16 cellular contexts compared by ENCODE assay signal in genomic region chr11:96318850-96319249, GRCh38. TPM values are rescaled to one million over a fixed set of nuclear protein-coding genes. Genes with fewer than 3 reads are reported as not detected.
DNase-seq lines count a peak whose midpoint lies in the region; ATAC-seq, FAIRE-seq and TF ChIP-seq lines count a peak whose summit lies in the region.
"Had no signal": no experiment of that assay in that cellular context is flagged by ENCODE, and none has a peak within 500 bp of the region (broad histone marks: within the 10 kb centered on the region; RNA-seq: fewer than 3 reads in every experiment).

No MANE protein-coding gene starts in this region.

- peaks cover 76% of the 10 kb centered on the region for H3K79me2 ChIP-seq in GM12878 (ENCODE audit: control insufficient read depth, insufficient read depth, low read length)

- no peak for FAIRE-seq in GM12878 (lab: Jason Lieb, UNC)
- FAIRE-seq: A204.1, GM18507, GM19239 had no signal

- 96% methylated on average over 3 of the region's 3 CpGs for WGBS in GM12878 (ENCODE audit: insufficient coverage, insufficient replicate concordance, low lambda C conversion rate, missing lambda C conversion rate)
- 93% methylated on average over 3 of the region's 3 CpGs for WGBS in prostate gland

- TF ChIP-seq CTCF in GM12878 (IDR thresholded peaks at IDR 0.05 in 2 of 3, conservative IDR thresholded peaks at IDR 0.05 in 1 of 3; ENCODE audit: control insufficient read depth in 2 of 3, extremely low read depth in 1 of 3, insufficient read depth in 1 of 3, low read depth in 3 of 3, low read length in 3 of 3), result no peak
- TF ChIP-seq CTCF in prostate gland (IDR thresholded peaks at IDR 0.05), result no peak

- H3K27me3 ChIP-seq in GM12878 (replicated peaks in 1 of 2; ENCODE audit: control insufficient read depth in 2 of 2, insufficient read depth in 2 of 2, low read length in 1 of 2) (no peaks in the 10 kb centered on the region), prostate gland (replicated peaks; ENCODE audit: insufficient read depth) (no peaks in the 10 kb centered on the region)
- no peaks in the 10 kb centered on the region for H3K27me3 ChIP-seq in CD4-positive, alpha-beta memory T cell (ENCODE audit: insufficient read depth, low read length)

- POLR2A ChIA-PET in GM12878 (lab: Charles Lee), result no interaction called here
- POLR2A ChIA-PET in CD4-positive, alpha-beta memory T cell (lab: Charles Lee; ENCODE audit: partially characterized antibody), result interaction anchor here (0.9 to 1.6 kb wide), 3 partner anchors 13 to 61 kb away, joined by 3 to 4 read pairs (median 3); no protein-coding TSS in a partner anchor

- H3K4me1 Mint-ChIP-seq in activated T-cell treated with anti-CD3 and anti-CD28 coated beads, Interleukin-2, amount 50 U/mL, for 72 hours (ENCODE audit: low read depth), result peaks cover 95% of the 10 kb centered on the region
- H3K4me1 Mint-ChIP-seq in activated T-cell treated with anti-CD3 and anti-CD28 coated beads, Interleukin-2, amount 50 U/mL, for 4 hours (ENCODE audit: low read depth), result peaks cover 90% of the 10 kb centered on the region
- peaks cover 70 to 99% (median 84%) of the 10 kb centered on the region in 4 donors for H3K4me1 Mint-ChIP-seq in CD4-positive, alpha-beta memory T cell

- H3K9me3 ChIP-seq in GM12878 (replicated peaks; ENCODE audit: control insufficient read depth, insufficient read depth, low read length) (no peaks in the 10 kb centered on the region), prostate gland (no peaks in the 10 kb centered on the region)
- no peaks in the 10 kb centered on the region for H3K9me3 ChIP-seq in CD4-positive, alpha-beta memory T cell (ENCODE audit: control insufficient read depth in 1 of 2, low read length in 2 of 2)

- no TSS peak for BruUV-seq in GM12878 (replicated peaks; lab: Mats Ljungman, UMichigan)

- no peaks in the 10 kb centered on the region for H3K9me3 Mint-ChIP-seq in activated T-cell treated with anti-CD3 and anti-CD28 coated beads, Interleukin-2, amount 50 U/mL, for 72 hours
- no peaks in the 10 kb centered on the region for H3K9me3 Mint-ChIP-seq in activated T-cell treated with anti-CD3 and anti-CD28 coated beads, Interleukin-2, amount 50 U/mL, for 4 hours
- H3K9me3 Mint-ChIP-seq in CD4-positive, alpha-beta memory T cell, result no peaks in the 10 kb centered on the region

- TF ChIP-seq EP300 in GM12878 (IDR thresholded peaks at IDR 0.05; ENCODE audit: borderline replicate concordance in 1 of 2, control insufficient read depth in 1 of 2, low read depth in 2 of 2, low read length in 2 of 2), result no peak

- TF ChIP-seq RAD21 in GM12878 (IDR thresholded peaks at IDR 0.05; ENCODE audit: insufficient read depth, low read depth, low read length), result no peak

- in situ Hi-C loops in GM12878 (cut with MboI), result no loop called here

- H3K4me3 ChIP-seq in GM12878 (no peak overlapping the region), prostate gland (no peak overlapping the region)
- no peak overlapping the region for H3K4me3 ChIP-seq in CD4-positive, alpha-beta memory T cell (ENCODE audit: low read length in 2 of 2)

- H3K4me3 Mint-ChIP-seq in activated T-cell treated with anti-CD3 and anti-CD28 coated beads, Interleukin-2, amount 50 U/mL, for 72 hours, result no peak overlapping the region
- no peak overlapping the region for H3K4me3 Mint-ChIP-seq in activated T-cell treated with anti-CD3 and anti-CD28 coated beads, Interleukin-2, amount 50 U/mL, for 4 hours
- peak overlapping the region in 1 of 8 donors; percentile 23 for H3K4me3 Mint-ChIP-seq in CD4-positive, alpha-beta memory T cell

- ATAC-seq in activated T-cell treated with anti-CD3 and anti-CD28 coated beads, Interleukin-2, amount 50 U/mL, for 72 hours (replicated peaks in 1 of 2), result no peak
- ATAC-seq in activated T-cell treated with anti-CD3 and anti-CD28 coated beads, Interleukin-2, amount 50 U/mL, for 4 hours, result no peak
- ATAC-seq in GM12878, result peak; percentile 40

- H3K36me3 ChIP-seq in GM12878 (ENCODE audit: control insufficient read depth in 2 of 2, insufficient read depth in 2 of 2, low read length in 1 of 2) (peaks cover 0 to 2% of the 10 kb centered on the region in 2 experiments; a peak in 1 of 4 replicates), prostate gland (no peaks in the 10 kb centered on the region)
- H3K36me3 ChIP-seq in CD4-positive, alpha-beta memory T cell (ENCODE audit: insufficient read depth, low read length), result no peaks in the 10 kb centered on the region

- intact Hi-C loops in GM12878 (cut with micrococcal nuclease; ENCODE audit: unreplicated experiment) (no loop called here), prostate gland (cut with DNase I) (no loop called here)
- intact Hi-C loops in CD4-positive, alpha-beta memory T cell (cut with micrococcal nuclease), result no loop called here

- H4K20me1 ChIP-seq in GM12878 (ENCODE audit: control insufficient read depth, insufficient read depth), result no peaks in the 10 kb centered on the region; the same call in 1 of the 2 replicates

- DNase-seq in activated T-cell treated with anti-CD3 and anti-CD28 coated beads, Interleukin-2, amount 50 U/mL, for 72 hours, result no peak
- no peak for DNase-seq in activated T-cell treated with anti-CD3 and anti-CD28 coated beads, Interleukin-2, amount 50 U/mL, for 4 hours
- peak; percentile 10 for DNase-seq in NCI-H69 (lab: John Stamatoyannopoulos, UW)
- DNase-seq in GM12878 (ENCODE audit: low read depth, low spot score), result no peak
- DNase-seq in prostate gland (ENCODE audit: low spot score), result no peak
- DNase-seq in NCI-H510A treated with DMSO at 0.1 percent for 48 hours (lab: John Stamatoyannopoulos, UW), result no peak
- no peak for DNase-seq in CD4-positive, alpha-beta memory T cell
- no peak for DNase-seq in NCI-H2171 treated with DMSO at 0.1 percent for 48 hours (lab: John Stamatoyannopoulos, UW)
- DNase-seq: Calu3, NCI-H1436, NCI-H2029 treated with DMSO at 0.1 percent for 48 hours, NCI-H2227 treated with DMSO at 0.1 percent for 48 hours had no signal

- H3K27me3 Mint-ChIP-seq in activated T-cell treated with anti-CD3 and anti-CD28 coated beads, Interleukin-2, amount 50 U/mL, for 72 hours (ENCODE audit: low read depth), result no peaks in the 10 kb centered on the region
- H3K27me3 Mint-ChIP-seq in activated T-cell treated with anti-CD3 and anti-CD28 coated beads, Interleukin-2, amount 50 U/mL, for 4 hours (ENCODE audit: low read depth), result no peaks in the 10 kb centered on the region
- no peaks in the 10 kb centered on the region for H3K27me3 Mint-ChIP-seq in CD4-positive, alpha-beta memory T cell

- CTCF ChIA-PET in GM12878 (lab: Yijun Ruan, JAX), result interaction anchor here (1.0 to 1.9 kb wide), 4 partner anchors 11 to 307 kb away, joined by 3 to 7 read pairs (median 4); partner anchors contain the start of gene MAML2
- CTCF ChIA-PET in CD4-positive, alpha-beta memory T cell (lab: Charles Lee; ENCODE audit: partially characterized antibody), result interaction anchor here (1.5 to 4.2 kb wide), 2 partner anchors 16 to 24 kb away, joined by 5 to 21 read pairs; partner anchors contain the start of gene MAML2

- no peak for TF ChIP-seq POLR2A in GM12878 (IDR thresholded peaks at IDR 0.05; ENCODE audit: low read depth, low read length)
- TF ChIP-seq POLR2A in prostate gland (IDR thresholded peaks at IDR 0.05), result no peak

- H3K36me3 Mint-ChIP-seq in activated T-cell treated with anti-CD3 and anti-CD28 coated beads, Interleukin-2, amount 50 U/mL, for 72 hours (ENCODE audit: insufficient read depth in 2 of 2), result peaks cover 5 to 38% of the 10 kb centered on the region in 2 donors
- peaks cover 64% of the 10 kb centered on the region for H3K36me3 Mint-ChIP-seq in activated T-cell treated with anti-CD3 and anti-CD28 coated beads, Interleukin-2, amount 50 U/mL, for 4 hours (ENCODE audit: insufficient read depth)
- H3K36me3 Mint-ChIP-seq in CD4-positive, alpha-beta memory T cell, result peaks cover 40 to 46% of the 10 kb centered on the region in 2 donors

- no peak overlapping the region for H3K9ac ChIP-seq in GM12878 (ENCODE audit: control insufficient read depth, insufficient read depth, low read length)

- peak overlapping the region; percentile 4; the same call in 1 of the 2 replicates for H3K4me2 ChIP-seq in GM12878 (ENCODE audit: control insufficient read depth, insufficient read depth)

- H2AFZ ChIP-seq in GM12878 (ENCODE audit: control insufficient read depth, low read depth, low read length), result no peak overlapping the region

- RAD21 ChIA-PET in GM12878 (lab: Charles Lee; ENCODE audit: unreplicated experiment), result interaction anchor here (0.9 to 1.1 kb wide), 2 partner anchors 16 to 20 kb away, joined by 3 to 4 read pairs; no protein-coding TSS in a partner anchor

- no peak overlapping the region for H3K27ac ChIP-seq in GM12878 (ENCODE audit: control insufficient read depth, insufficient read depth)
- H3K27ac ChIP-seq in prostate gland, result peak overlapping the region; percentile 36 to 83
- no peak overlapping the region for H3K27ac ChIP-seq in CD4-positive, alpha-beta memory T cell (ENCODE audit: low read depth, low read length)
- H3K27ac ChIP-seq: C4-2B had no signal

- peak overlapping the region; percentile 90 for H3K27ac Mint-ChIP-seq in activated T-cell treated with anti-CD3 and anti-CD28 coated beads, Interleukin-2, amount 50 U/mL, for 72 hours
- no peak overlapping the region for H3K27ac Mint-ChIP-seq in CD4-positive, alpha-beta memory T cell

- H3K4me1 ChIP-seq in GM12878 (ENCODE audit: control insufficient read depth, insufficient read depth, low read length) (peaks cover 20% of the 10 kb centered on the region), prostate gland (replicated peaks) (peaks cover 3% of the 10 kb centered on the region)
- peaks cover 67% of the 10 kb centered on the region for H3K4me1 ChIP-seq in CD4-positive, alpha-beta memory T cell (ENCODE audit: insufficient read depth, low read length)

- SMC1A ChIA-PET in GM12878 (lab: Charles Lee; ENCODE audit: uncharacterized antibody, unreplicated experiment), result interaction anchor here (0.9 to 3.1 kb wide), 8 partner anchors 9 to 70 kb away, joined by 3 to 15 read pairs (median 6); partner anchors contain the start of gene MAML2

RNA-seq across cellular contexts. Expression of gene MAML2, which starts 24.1 kb away (rescaled TPM):
- 10 to 100 TPM; 30.5 to 34.6 TPM for total RNA-seq in activated T-cell treated with anti-CD3 and anti-CD28 coated beads, Interleukin-2, amount 50 U/mL, for 72 hours
- 10 to 100 TPM; 27.3 to 29.8 (median 29.2) TPM for total RNA-seq in activated T-cell treated with anti-CD3 and anti-CD28 coated beads, Interleukin-2, amount 50 U/mL, for 4 hours
- total RNA-seq in GM12878 (2013; cell fraction: nucleolus; rRNA removed), result 40.1 and 41.3 TPM in 2 replicates
- 15.0 and 16.0 TPM in 2 replicates for total RNA-seq in GM12878 (2014; rRNA removed)
- 11.4 and 12.6 TPM in 2 replicates for total RNA-seq in GM12878 (2014; rRNA removed; fragmentation: Illumina TruSeq; extraction: Trizol)
- total RNA-seq in GM12878 (2021), result 12.7 and 13.3 TPM in 2 replicates
- 3.6 TPM for polyA plus RNA-seq in GM12878 (2011; ENCODE audit: low read depth)
- polyA plus RNA-seq in GM12878 (2011; rRNA removed), result 12.5 and 15.1 TPM in 2 replicates
- polyA plus RNA-seq in GM12878 (2011; cell fraction: cytosol; rRNA removed), result 15.6 and 18.7 TPM in 2 replicates
- polyA plus RNA-seq in GM12878 (2011; cell fraction: nucleus; rRNA removed), result 14.3 and 15.4 TPM in 2 replicates
- 4.3 and 6.8 TPM in 2 replicates for polyA plus RNA-seq in GM12878 (2012)
- polyA plus RNA-seq in GM12878 (2014; fragmentation: Illumina TruSeq; extraction: Trizol), result 14.1 and 14.8 TPM in 2 replicates
- 1 to 10 TPM; 2.5 to 2.6 TPM for polyA plus RNA-seq in GM12878 (2014; fragmentation: Nextera tagmentation; extraction: Ambion mirVana)
- 12.7 and 13.2 TPM in 2 replicates for polyA plus RNA-seq in GM12878 (2014; rRNA removed)
- polyA plus RNA-seq in GM12878 (2016; fragmentation: Nextera tagmentation; extraction: Ambion mirVana), result 1 to 10 TPM; 6.8 to 7.5 TPM
- polyA minus RNA-seq in GM12878 (2011; rRNA and poly(A)+ RNA removed), result 40.1 and 42.2 TPM in 2 replicates
- polyA minus RNA-seq in GM12878 (2011; cell fraction: cytosol; rRNA and poly(A)+ RNA removed), result 13.3 and 17.5 TPM in 2 replicates
- 32.0 and 54.5 TPM in 2 replicates for polyA minus RNA-seq in GM12878 (2011; cell fraction: nucleus; rRNA and poly(A)+ RNA removed)
- 10 to 100 TPM; 28.9 to 30.4 TPM for total RNA-seq in prostate gland
- 10 to 100 TPM; 37.5 to 38.3 TPM for total RNA-seq in CD4-positive, alpha-beta memory T cell
- 10 to 100 TPM in 1 of 2 donors, 1 to 10 TPM in 1; 1.6 to 13.4 TPM for polyA plus RNA-seq in CD4-positive, alpha-beta memory T cell

Comparison
In these comparisons a context has a peak if more than half of its experiments do, and no peak if none do; other contexts are left out.
1. H3K27ac ChIP-seq: peak in prostate gland (2 of 2); none in GM12878 (single experiment) and CD4-positive, alpha-beta memory T cell (single experiment).